1 cellular context compared by ENCODE assay signal in the genomic region with DNA sequence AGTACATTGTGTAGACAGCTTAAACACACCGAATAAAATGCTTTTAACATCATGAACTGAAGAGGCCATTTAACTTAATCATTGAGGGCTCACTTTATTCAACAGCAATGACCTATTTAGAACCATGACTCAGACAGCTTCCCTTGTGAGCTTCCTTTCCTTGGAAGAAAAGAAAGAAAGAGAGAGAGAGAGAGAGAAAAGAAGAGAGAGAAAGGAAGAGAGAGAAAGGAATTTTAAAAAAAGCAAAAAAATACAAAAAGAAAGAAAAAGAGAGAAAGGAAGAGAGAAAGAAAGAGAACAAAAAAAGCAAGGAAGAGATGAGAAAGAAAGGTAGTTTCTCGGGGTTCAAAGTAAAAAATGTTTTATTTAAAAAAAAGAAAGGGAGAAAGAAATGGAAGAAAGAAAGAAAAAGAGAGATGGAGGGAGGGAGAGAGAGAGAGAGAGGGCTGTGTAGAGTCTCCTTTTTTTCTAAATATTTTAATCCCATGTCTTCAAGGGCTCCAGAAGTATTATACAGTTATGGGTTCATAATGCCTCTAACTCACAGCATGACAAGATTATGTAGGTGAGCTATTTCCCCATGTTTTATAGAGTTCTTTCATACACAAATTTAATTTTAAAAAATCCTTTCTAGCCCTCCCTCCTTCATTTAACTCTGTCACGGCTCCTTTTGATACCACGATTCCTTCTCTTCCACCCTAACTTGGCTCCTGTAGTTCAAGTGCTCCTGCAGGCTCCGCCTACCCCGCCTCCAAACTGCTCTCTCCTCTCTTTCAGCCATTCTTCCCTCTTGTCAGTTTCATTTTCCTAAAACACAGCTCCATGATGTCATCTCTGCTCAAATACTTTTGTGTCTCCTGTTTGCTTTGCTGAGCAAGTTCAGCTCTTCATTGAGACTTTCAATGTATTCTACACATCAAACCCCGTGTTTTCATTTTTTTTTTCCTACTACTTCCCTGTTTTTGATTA.
TF ChIP-seq lines count a peak whose summit lies in the region.

No MANE protein-coding gene starts in this region.

TF ChIP-seq in HEK293, 187 proteins besides CTCF, POLR2A, EP300 and RAD21 (continued from another document):
- TF ChIP-seq, protein P1, sequence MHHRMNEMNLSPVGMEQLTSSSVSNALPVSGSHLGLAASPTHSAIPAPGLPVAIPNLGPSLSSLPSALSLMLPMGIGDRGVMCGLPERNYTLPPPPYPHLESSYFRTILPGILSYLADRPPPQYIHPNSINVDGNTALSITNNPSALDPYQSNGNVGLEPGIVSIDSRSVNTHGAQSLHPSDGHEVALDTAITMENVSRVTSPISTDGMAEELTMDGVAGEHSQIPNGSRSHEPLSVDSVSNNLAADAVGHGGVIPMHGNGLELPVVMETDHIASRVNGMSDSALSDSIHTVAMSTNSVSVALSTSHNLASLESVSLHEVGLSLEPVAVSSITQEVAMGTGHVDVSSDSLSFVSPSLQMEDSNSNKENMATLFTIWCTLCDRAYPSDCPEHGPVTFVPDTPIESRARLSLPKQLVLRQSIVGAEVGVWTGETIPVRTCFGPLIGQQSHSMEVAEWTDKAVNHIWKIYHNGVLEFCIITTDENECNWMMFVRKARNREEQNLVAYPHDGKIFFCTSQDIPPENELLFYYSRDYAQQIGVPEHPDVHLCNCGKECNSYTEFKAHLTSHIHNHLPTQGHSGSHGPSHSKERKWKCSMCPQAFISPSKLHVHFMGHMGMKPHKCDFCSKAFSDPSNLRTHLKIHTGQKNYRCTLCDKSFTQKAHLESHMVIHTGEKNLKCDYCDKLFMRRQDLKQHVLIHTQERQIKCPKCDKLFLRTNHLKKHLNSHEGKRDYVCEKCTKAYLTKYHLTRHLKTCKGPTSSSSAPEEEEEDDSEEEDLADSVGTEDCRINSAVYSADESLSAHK (tag by site-specific recombination; IDR thresholded peaks at IDR 0.05): peak; percentile 96
- TF ChIP-seq ZNF600 (tag by site-specific recombination; IDR thresholded peaks at IDR 0.05) (0 out of 2 replicates have a peak, but pooled peaks have one; percentile 22), ZNF654 (tag by site-specific recombination; IDR thresholded peaks at IDR 0.05; ENCODE audit: low read depth) (0 out of 2 replicates have a peak, but pooled peaks have one; percentile 10), ZNF24 (tag by site-specific recombination; IDR thresholded peaks at IDR 0.05) (no peak), ZFHX2 (tag by site-specific recombination; conservative IDR thresholded peaks at IDR 0.05) (0 out of 2 replicates have a peak, but pooled peaks have one; percentile 32), ZNF423 (tag by site-specific recombination; IDR thresholded peaks at IDR 0.05) (no peak), ZNF391 (tag by site-specific recombination; IDR thresholded peaks at IDR 0.05; ENCODE audit: borderline replicate concordance, low read depth) (no peak), IKZF3 (tag by site-specific recombination; IDR thresholded peaks at IDR 0.05) (no peak), ZXDB (tag by site-specific recombination; IDR thresholded peaks at IDR 0.05) (no peak), ZNF175 (tag by site-specific recombination; IDR thresholded peaks at IDR 0.05) (no peak), ZBTB17 (tag by site-specific recombination; IDR thresholded peaks at IDR 0.05) (0 out of 2 replicates have a peak, but pooled peaks have one; percentile 36), SP7 (tag by site-specific recombination; IDR thresholded peaks at IDR 0.05) (no peak; the same call in 1 of the 2 replicates), SETDB1 (IDR thresholded peaks at IDR 0.05; ENCODE audit: insufficient read length, low read length) (no peak), ZNF341 (tag by site-specific recombination; IDR thresholded peaks at IDR 0.05; ENCODE audit: low read depth) (no peak), ZNF658 (tag by site-specific recombination; IDR thresholded peaks at IDR 0.05) (no peak), ZNF596 (tag by site-specific recombination; IDR thresholded peaks at IDR 0.05) (peak; percentile 63; the same call in 1 of the 2 replicates), OSR2 (tag by site-specific recombination; IDR thresholded peaks at IDR 0.05) (no peak), ZNF184 (tag by site-specific recombination; IDR thresholded peaks at IDR 0.05) (peak; percentile 45; the same call in 1 of the 2 replicates), ZNF707 (tag by site-specific recombination; IDR thresholded peaks at IDR 0.05) (no peak), ZNF112 (tag by site-specific recombination; IDR thresholded peaks at IDR 0.05) (no peak), ZNF114 (tag by site-specific recombination; IDR thresholded peaks at IDR 0.05) (no peak), ZBTB21 (tag by site-specific recombination; IDR thresholded peaks at IDR 0.05) (peak; percentile 56), ZNF16 (tag by site-specific recombination; IDR thresholded peaks at IDR 0.05; ENCODE audit: low read depth) (0 out of 2 replicates have a peak, but pooled peaks have one; percentile 52), ZNF23 (tag by site-specific recombination; IDR thresholded peaks at IDR 0.05; ENCODE audit: borderline replicate concordance) (no peak), ZNF121 (tag by site-specific recombination; IDR thresholded peaks at IDR 0.05) (no peak), ZNF747 (tag by site-specific recombination; IDR thresholded peaks at IDR 0.05) (no peak), ZIC2 (tag by site-specific recombination; IDR thresholded peaks at IDR 0.05) (no peak), ZNF394 (tag by site-specific recombination; IDR thresholded peaks at IDR 0.05; ENCODE audit: borderline replicate concordance) (no peak), ZBTB1 (tag by site-specific recombination; IDR thresholded peaks at IDR 0.05) (no peak), PRDM1 (tag by site-specific recombination; IDR thresholded peaks at IDR 0.05) (peak; percentile 99), MZF1 (tag by site-specific recombination; IDR thresholded peaks at IDR 0.05; ENCODE audit: borderline replicate concordance) (no peak), ZNF514 (tag by site-specific recombination; IDR thresholded peaks at IDR 0.05) (no peak), RBAK (tag by site-specific recombination; IDR thresholded peaks at IDR 0.05) (no peak), GLI4 (tag by site-specific recombination; IDR thresholded peaks at IDR 0.05) (no peak), HOXC10 (CRISPR knock-in tag; IDR thresholded peaks at IDR 0.05) (no peak), ZNF626 (tag by site-specific recombination; IDR thresholded peaks at IDR 0.05) (no peak), ZNF629 (tag by site-specific recombination; IDR thresholded peaks at IDR 0.05) (peak; percentile 86), ZNF76 (tag by site-specific recombination; IDR thresholded peaks at IDR 0.05; ENCODE audit: borderline replicate concordance, low read depth) (no peak), ZNF366 (tag by site-specific recombination; conservative IDR thresholded peaks at IDR 0.05) (peak; percentile 74)
- TF ChIP-seq, protein P2, sequence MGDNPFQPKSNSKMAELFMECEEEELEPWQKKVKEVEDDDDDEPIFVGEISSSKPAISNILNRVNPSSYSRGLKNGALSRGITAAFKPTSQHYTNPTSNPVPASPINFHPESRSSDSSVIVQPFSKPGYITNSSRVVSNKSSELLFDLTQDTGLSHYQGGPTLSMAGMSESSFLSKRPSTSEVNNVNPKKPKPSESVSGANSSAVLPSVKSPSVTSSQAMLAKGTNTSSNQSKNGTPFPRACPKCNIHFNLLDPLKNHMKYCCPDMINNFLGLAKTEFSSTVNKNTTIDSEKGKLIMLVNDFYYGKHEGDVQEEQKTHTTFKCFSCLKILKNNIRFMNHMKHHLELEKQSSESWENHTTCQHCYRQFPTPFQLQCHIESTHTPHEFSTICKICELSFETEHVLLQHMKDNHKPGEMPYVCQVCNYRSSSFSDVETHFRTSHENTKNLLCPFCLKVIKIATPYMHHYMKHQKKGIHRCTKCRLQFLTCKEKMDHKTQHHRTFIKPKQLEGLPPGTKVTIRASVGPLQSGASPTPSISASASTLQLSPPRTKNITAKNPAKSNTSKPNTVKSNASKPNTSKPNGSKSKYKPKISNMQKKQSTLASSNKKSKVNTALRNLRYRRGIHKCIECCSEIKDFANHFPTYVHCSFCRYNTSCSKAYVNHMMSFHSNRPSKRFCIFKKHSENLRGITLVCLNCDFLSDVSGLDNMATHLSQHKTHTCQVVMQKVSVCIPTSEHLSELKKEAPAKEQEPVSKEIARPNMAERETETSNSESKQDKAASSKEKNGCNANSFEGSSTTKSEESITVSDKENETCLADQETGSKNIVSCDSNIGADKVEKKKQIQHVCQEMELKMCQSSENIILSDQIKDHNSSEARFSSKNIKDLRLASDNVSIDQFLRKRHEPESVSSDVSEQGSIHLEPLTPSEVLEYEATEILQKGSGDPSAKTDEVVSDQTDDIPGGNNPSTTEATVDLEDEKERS (tag by site-specific recombination; IDR thresholded peaks at IDR 0.05): no peak
- TF ChIP-seq, protein P3, sequence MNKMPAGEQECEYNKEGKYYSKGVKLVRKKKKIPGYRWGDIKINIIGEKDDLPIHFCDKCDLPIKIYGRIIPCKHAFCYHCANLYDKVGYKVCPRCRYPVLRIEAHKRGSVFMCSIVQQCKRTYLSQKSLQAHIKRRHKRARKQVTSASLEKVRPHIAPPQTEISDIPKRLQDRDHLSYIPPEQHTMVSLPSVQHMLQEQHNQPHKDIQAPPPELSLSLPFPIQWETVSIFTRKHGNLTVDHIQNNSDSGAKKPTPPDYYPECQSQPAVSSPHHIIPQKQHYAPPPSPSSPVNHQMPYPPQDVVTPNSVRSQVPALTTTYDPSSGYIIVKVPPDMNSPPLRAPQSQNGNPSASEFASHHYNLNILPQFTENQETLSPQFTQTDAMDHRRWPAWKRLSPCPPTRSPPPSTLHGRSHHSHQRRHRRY (tag by site-specific recombination; IDR thresholded peaks at IDR 0.05): no peak
- TF ChIP-seq, protein P4, sequence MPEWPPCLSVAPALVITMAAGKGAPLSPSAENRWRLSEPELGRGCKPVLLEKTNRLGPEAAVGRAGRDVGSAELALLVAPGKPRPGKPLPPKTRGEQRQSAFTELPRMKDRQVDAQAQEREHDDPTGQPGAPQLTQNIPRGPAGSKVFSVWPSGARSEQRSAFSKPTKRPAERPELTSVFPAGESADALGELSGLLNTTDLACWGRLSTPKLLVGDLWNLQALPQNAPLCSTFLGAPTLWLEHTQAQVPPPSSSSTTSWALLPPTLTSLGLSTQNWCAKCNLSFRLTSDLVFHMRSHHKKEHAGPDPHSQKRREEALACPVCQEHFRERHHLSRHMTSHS (tag by site-specific recombination; IDR thresholded peaks at IDR 0.05): no peak
- TF ChIP-seq, protein P5, sequence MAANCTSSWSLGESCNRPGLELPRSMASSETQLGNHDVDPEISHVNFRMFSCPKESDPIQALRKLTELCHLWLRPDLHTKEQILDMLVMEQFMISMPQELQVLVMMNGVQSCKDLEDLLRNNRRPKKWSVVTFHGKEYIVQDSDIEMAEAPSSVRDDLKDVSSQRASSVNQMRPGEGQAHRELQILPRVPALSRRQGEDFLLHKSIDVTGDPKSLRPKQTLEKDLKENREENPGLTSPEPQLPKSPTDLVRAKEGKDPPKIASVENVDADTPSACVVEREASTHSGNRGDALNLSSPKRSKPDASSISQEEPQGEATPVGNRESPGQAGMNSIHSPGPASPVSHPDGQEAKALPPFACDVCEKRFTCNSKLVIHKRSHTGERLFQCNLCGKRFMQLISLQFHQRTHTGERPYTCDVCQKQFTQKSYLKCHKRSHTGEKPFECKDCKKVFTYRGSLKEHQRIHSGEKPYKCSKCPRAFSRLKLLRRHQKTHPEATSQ (tag by site-specific recombination; IDR thresholded peaks at IDR 0.05): no peak
- TF ChIP-seq, protein P6, sequence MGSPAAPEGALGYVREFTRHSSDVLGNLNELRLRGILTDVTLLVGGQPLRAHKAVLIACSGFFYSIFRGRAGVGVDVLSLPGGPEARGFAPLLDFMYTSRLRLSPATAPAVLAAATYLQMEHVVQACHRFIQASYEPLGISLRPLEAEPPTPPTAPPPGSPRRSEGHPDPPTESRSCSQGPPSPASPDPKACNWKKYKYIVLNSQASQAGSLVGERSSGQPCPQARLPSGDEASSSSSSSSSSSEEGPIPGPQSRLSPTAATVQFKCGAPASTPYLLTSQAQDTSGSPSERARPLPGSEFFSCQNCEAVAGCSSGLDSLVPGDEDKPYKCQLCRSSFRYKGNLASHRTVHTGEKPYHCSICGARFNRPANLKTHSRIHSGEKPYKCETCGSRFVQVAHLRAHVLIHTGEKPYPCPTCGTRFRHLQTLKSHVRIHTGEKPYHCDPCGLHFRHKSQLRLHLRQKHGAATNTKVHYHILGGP (tag by site-specific recombination; IDR thresholded peaks at IDR 0.05): no peak
- TF ChIP-seq, protein P7, sequence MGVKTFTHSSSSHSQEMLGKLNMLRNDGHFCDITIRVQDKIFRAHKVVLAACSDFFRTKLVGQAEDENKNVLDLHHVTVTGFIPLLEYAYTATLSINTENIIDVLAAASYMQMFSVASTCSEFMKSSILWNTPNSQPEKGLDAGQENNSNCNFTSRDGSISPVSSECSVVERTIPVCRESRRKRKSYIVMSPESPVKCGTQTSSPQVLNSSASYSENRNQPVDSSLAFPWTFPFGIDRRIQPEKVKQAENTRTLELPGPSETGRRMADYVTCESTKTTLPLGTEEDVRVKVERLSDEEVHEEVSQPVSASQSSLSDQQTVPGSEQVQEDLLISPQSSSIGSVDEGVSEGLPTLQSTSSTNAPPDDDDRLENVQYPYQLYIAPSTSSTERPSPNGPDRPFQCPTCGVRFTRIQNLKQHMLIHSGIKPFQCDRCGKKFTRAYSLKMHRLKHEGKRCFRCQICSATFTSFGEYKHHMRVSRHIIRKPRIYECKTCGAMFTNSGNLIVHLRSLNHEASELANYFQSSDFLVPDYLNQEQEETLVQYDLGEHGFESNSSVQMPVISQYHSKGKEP (tag by site-specific recombination; IDR thresholded peaks at IDR 0.05): no peak
